In the genomic region with DNA sequence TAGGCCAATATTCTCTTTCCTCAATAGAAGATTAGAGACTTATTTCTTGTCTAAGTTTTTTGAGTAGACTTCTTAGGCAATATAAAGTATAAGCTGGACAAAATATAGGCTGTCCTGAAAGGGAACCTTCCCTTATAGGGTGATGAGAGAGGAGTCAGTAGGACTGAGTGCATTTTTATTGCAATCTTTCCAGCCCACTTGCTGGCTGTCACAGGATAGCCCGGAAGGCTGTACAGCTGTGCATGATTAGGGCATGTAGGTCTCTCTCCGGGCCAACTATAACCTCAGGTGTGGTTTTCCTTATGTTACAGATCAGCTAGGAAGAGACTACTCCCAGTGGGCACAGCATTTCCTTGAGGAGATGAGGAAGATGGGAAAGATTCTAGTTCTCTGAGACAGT, we compare ENCODE assay signal across 15 cellular contexts.
DNase-seq lines count a peak whose midpoint lies in the region; ATAC-seq, FAIRE-seq and TF ChIP-seq lines count a peak whose summit lies in the region.
"Had no signal": no experiment of that assay in that cellular context is flagged by ENCODE, and none has a peak within 500 bp of the region (broad histone marks: within the 10 kb centered on the region; RNA-seq: fewer than 3 reads in every experiment).

No MANE protein-coding gene starts in this region.

- POLR2A ChIA-PET in PC-3 (lab: Charles Lee; ENCODE audit: unreplicated experiment), result no interaction called here

- no peak overlapping the region for H4K91ac ChIP-seq in mesenchymal stem cell (ENCODE audit: low read length)

- H4K20me1 ChIP-seq in Loucy (ENCODE audit: insufficient read depth, low read length, poor library complexity, severe bottlenecking) (no peaks in the 10 kb centered on the region), astrocyte (ENCODE audit: insufficient read depth, low read length) (no peaks in the 10 kb centered on the region), PC-3 (ENCODE audit: low read length) (no peaks in the 10 kb centered on the region)
- H4K20me1 ChIP-seq: BLaER1 had no signal

- no peak for FAIRE-seq in astrocyte (lab: Jason Lieb, UNC)
- FAIRE-seq: G401.6, H54 had no signal

- no peak overlapping the region for H2BK15ac ChIP-seq in mesenchymal stem cell (ENCODE audit: low read depth, poor library complexity, severe bottlenecking)

- H3K14ac ChIP-seq in mesenchymal stem cell (ENCODE audit: low read length in 2 of 2), result no peak overlapping the region

- H3K27ac ChIP-seq in astrocyte (ENCODE audit: low read depth, low read length) (no peak overlapping the region), mesenchymal stem cell (ENCODE audit: low read length, poor library complexity, severe bottlenecking) (no peak overlapping the region), PC-3 (ENCODE audit: low read length) (no peak overlapping the region)
- H3K27ac ChIP-seq: BLaER1 had no signal

- H3K18ac ChIP-seq in mesenchymal stem cell (ENCODE audit: low read depth in 1 of 2, low read length in 2 of 2), result peak overlapping the region; percentile 12 to 73

- H3K9ac ChIP-seq in Loucy (ENCODE audit: low read depth, low read length, poor library complexity, severe bottlenecking) (peak overlapping the region; percentile 35), astrocyte (ENCODE audit: low read length) (no peak overlapping the region), mesenchymal stem cell (ENCODE audit: low read length) (no peak overlapping the region), PC-3 (ENCODE audit: low read length) (no peak overlapping the region)
- H3K9ac ChIP-seq: BLaER1 had no signal

- no peak overlapping the region for H3K23ac ChIP-seq in mesenchymal stem cell (ENCODE audit: low read length in 2 of 2)

- no peaks in the 10 kb centered on the region for H3K9me3 Mint-ChIP-seq in astrocyte (ENCODE audit: unreplicated experiment)
- H3K9me3 Mint-ChIP-seq: CD14-positive monocyte, GM23338 had no signal

- H3K4me3 Mint-ChIP-seq in astrocyte (ENCODE audit: unreplicated experiment), result no peak overlapping the region
- H3K4me3 Mint-ChIP-seq: CD14-positive monocyte; CD4-positive, alpha-beta memory T cell; GM23338 had no signal

- intact Hi-C loops in PC-3 (cut with micrococcal nuclease), result no loop called here

- H3F3A ChIP-seq in Loucy (ENCODE audit: low read depth), result no peaks in the 10 kb centered on the region; the same call in 1 of the 2 replicates
- H3F3A ChIP-seq in PC-3 (ENCODE audit: low read length, unreplicated experiment), result peaks cover 5% of the 10 kb centered on the region

- no TSS peak for BruUV-seq in PC-3 (replicated peaks; lab: Mats Ljungman, UMichigan)

- peak overlapping the region; percentile 20 for H3K27ac Mint-ChIP-seq in astrocyte (ENCODE audit: unreplicated experiment)
- H3K27ac Mint-ChIP-seq: CD14-positive monocyte; CD4-positive, alpha-beta memory T cell; GM23338 had no signal

- no peak overlapping the region for H3K4me3 ChIP-seq in Loucy (ENCODE audit: low read length, poor library complexity, severe bottlenecking)
- no peak overlapping the region for H3K4me3 ChIP-seq in astrocyte (ENCODE audit: insufficient read depth, low read depth, low read length)
- H3K4me3 ChIP-seq in mesenchymal stem cell (ENCODE audit: insufficient read depth in 1 of 2, low read depth in 1 of 2, low read length in 2 of 2), result no peak overlapping the region
- H3K4me3 ChIP-seq in PC-3 (ENCODE audit: low read length), result no peak overlapping the region
- H3K4me3 ChIP-seq: BLaER1, GM23338 had no signal

- CTCF ChIA-PET in PC-3 (lab: Charles Lee), result no interaction called here

- peak overlapping the region; percentile 23 for H4K8ac ChIP-seq in mesenchymal stem cell (ENCODE audit: low read length)

- H3K4me2 ChIP-seq in Loucy (ENCODE audit: low read depth, low read length, poor library complexity, severe bottlenecking), result no peak overlapping the region
- H3K4me2 ChIP-seq in astrocyte (ENCODE audit: low read length), result no peak overlapping the region
- H3K4me2 ChIP-seq in mesenchymal stem cell (ENCODE audit: low read length, poor library complexity, severe bottlenecking), result no peak overlapping the region
- H3K4me2 ChIP-seq in PC-3 (ENCODE audit: low read length), result no peak overlapping the region
- H3K4me2 ChIP-seq: BLaER1, GM23338 had no signal

- H3K4ac ChIP-seq in mesenchymal stem cell (ENCODE audit: low read depth in 1 of 2, low read length in 2 of 2), result no peak overlapping the region

- no peak for ATAC-seq in PC-3
- ATAC-seq: GM23338 had no signal

- no peaks in the 10 kb centered on the region for H3K27me3 Mint-ChIP-seq in astrocyte (ENCODE audit: low read depth, unreplicated experiment)
- H3K27me3 Mint-ChIP-seq: CD4-positive, alpha-beta memory T cell had no signal

- no peak overlapping the region for H2BK5ac ChIP-seq in mesenchymal stem cell (ENCODE audit: low read depth, low read length, poor library complexity, severe bottlenecking)

- H3K79me1 ChIP-seq in mesenchymal stem cell (replicated peaks; ENCODE audit: low read length, poor library complexity, severe bottlenecking), result no peaks in the 10 kb centered on the region

- H3K27me3 ChIP-seq in Loucy (ENCODE audit: insufficient read depth, low read length, poor library complexity, severe bottlenecking), result no peaks in the 10 kb centered on the region
- no peaks in the 10 kb centered on the region for H3K27me3 ChIP-seq in astrocyte (ENCODE audit: insufficient read depth, low read length)
- peaks cover 0 to 5% of the 10 kb centered on the region in 2 experiments for H3K27me3 ChIP-seq in mesenchymal stem cell (ENCODE audit: control insufficient read depth in 1 of 2, insufficient read depth in 1 of 2, low read length in 2 of 2)
- H3K27me3 ChIP-seq in PC-3 (ENCODE audit: low read length), result no peaks in the 10 kb centered on the region
- H3K27me3 ChIP-seq: BLaER1 had no signal

- H3K9me2 ChIP-seq in Loucy (replicated peaks; ENCODE audit: low read depth, low read length) (no peaks in the 10 kb centered on the region), PC-3 (replicated peaks; ENCODE audit: low read length) (no peaks in the 10 kb centered on the region)

- H3K79me2 ChIP-seq in Loucy (ENCODE audit: insufficient read depth, low read length), result no peaks in the 10 kb centered on the region
- H3K79me2 ChIP-seq in astrocyte (ENCODE audit: insufficient read depth, low read length), result no peaks in the 10 kb centered on the region
- H3K79me2 ChIP-seq in PC-3 (ENCODE audit: low read length), result no peaks in the 10 kb centered on the region

- no peak for TF ChIP-seq CTCF in Loucy (conservative IDR thresholded peaks at IDR 0.05; ENCODE audit: low read length)
- TF ChIP-seq CTCF in astrocyte (IDR thresholded peaks at IDR 0.05; ENCODE audit: insufficient read depth, low read depth, low read length), result no peak
- TF ChIP-seq CTCF in PC-3 (conservative IDR thresholded peaks at IDR 0.05; ENCODE audit: low read depth, low read length), result no peak

- H3K4me1 Mint-ChIP-seq in astrocyte (ENCODE audit: low read depth, unreplicated experiment), result peaks cover 24% of the 10 kb centered on the region
- H3K4me1 Mint-ChIP-seq: CD4-positive, alpha-beta memory T cell had no signal

- DNase-seq in DMS 273 (lab: John Stamatoyannopoulos, UW; ENCODE audit: unreplicated experiment) (peak; percentile 40), astrocyte (ENCODE audit: low read depth) (no peak), mesenchymal stem cell (no peak), PC-3 (no peak), middle frontal gyrus (ENCODE audit: extremely low spot score, low spot score) (no peak), retina (no peak)
- DNase-seq: 8988T; CD4-positive, alpha-beta memory T cell; HCEC 1CT had no signal

- no peaks in the 10 kb centered on the region for H3K36me3 Mint-ChIP-seq in astrocyte (ENCODE audit: low read depth, unreplicated experiment)
- H3K36me3 Mint-ChIP-seq: CD14-positive monocyte; CD4-positive, alpha-beta memory T cell had no signal

- no peak overlapping the region for H2AK5ac ChIP-seq in mesenchymal stem cell (ENCODE audit: low read length, severe bottlenecking)

- peak overlapping the region in 1 of 2 experiments; percentile 66 for H2BK12ac ChIP-seq in mesenchymal stem cell (ENCODE audit: low read length in 2 of 2)

- WGBS in mesenchymal stem cell, result 94% methylated on average over 2 of the region's 2 CpGs

- H3K9me3 ChIP-seq in Loucy (ENCODE audit: insufficient read depth, low read depth, low read length) (no peaks in the 10 kb centered on the region), astrocyte (ENCODE audit: insufficient read depth, low read depth, low read length) (no peaks in the 10 kb centered on the region), mesenchymal stem cell (ENCODE audit: control insufficient read depth, low read length) (no peaks in the 10 kb centered on the region), PC-3 (ENCODE audit: low read length) (no peaks in the 10 kb centered on the region)
- H3K9me3 ChIP-seq: BLaER1 had no signal

- H2AFZ ChIP-seq in Loucy (ENCODE audit: low read length) (no peak overlapping the region), astrocyte (ENCODE audit: low read depth, low read length) (no peak overlapping the region), mesenchymal stem cell (ENCODE audit: low read depth, low read length) (no peak overlapping the region), PC-3 (ENCODE audit: low read length) (no peak overlapping the region)
- H2AFZ ChIP-seq: GM23338 had no signal

- peak overlapping the region; percentile 61 for H2BK120ac ChIP-seq in mesenchymal stem cell (ENCODE audit: low read depth, low read length)

- H3K36me3 ChIP-seq in Loucy (ENCODE audit: insufficient read depth, low read length) (no peaks in the 10 kb centered on the region), astrocyte (ENCODE audit: insufficient read depth, low read length) (no peaks in the 10 kb centered on the region), mesenchymal stem cell (ENCODE audit: control insufficient read depth in 1 of 2, insufficient read depth in 2 of 2, low read depth in 1 of 2, low read length in 2 of 2) (no peaks in the 10 kb centered on the region), PC-3 (ENCODE audit: low read depth, low read length) (no peaks in the 10 kb centered on the region)
- H3K36me3 ChIP-seq: BLaER1 had no signal

- H3K4me1 ChIP-seq in Loucy (ENCODE audit: insufficient read depth, low read length, poor library complexity, severe bottlenecking), result peaks cover 36% of the 10 kb centered on the region
- no peaks in the 10 kb centered on the region for H3K4me1 ChIP-seq in astrocyte (ENCODE audit: insufficient read depth, low read length)
- H3K4me1 ChIP-seq in mesenchymal stem cell (ENCODE audit: control insufficient read depth, insufficient read depth, low read depth, low read length), result no peaks in the 10 kb centered on the region
- peaks cover 33% of the 10 kb centered on the region for H3K4me1 ChIP-seq in PC-3 (ENCODE audit: insufficient read depth, low read length)
